ENCODE assay signal across 18 cellular contexts in the genomic region with DNA sequence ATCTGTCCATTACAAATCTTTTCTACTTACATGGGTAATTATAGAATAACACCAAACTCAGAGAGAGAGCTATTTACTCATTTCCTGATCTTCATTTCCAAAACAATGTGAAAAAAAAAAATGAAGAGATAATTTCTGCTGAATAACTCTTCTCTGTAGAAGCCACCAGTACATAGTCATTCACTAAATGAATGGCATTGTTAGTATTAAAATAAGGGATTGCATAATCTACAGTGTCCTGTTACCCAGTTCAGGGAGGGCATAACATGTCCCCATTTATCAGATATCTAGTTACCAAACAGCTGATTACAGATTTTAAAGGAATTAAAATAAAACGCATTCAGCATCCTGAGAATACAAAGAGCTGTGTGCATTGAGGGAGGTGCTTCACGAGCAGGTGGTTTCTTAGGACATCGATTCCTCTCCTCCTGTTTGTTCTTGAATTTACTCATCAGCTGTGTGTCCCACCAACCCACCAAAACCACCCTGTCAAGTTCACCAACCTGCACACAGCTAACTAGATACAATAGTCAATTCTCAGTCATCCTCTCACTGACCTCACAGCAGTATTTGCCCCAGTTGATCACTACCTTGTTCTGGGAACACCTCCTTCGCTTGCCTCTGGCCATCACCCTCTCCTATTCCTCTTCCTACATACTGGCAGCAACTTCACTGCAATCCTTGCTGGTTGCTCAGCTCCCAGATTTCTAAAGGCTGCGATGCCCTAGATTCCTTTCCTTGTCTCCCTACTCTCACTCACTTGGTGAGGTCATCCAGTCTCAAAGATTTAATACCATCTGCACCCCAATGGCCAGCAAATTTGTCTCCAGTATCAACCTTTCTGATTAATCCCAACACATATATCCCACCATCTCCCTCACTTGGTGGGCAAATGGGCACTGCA. TPM values are rescaled to one million over a fixed set of nuclear protein-coding genes. Genes with fewer than 3 reads are reported as not detected.
DNase-seq lines count a peak whose midpoint lies in the region; ATAC-seq and FAIRE-seq lines count a peak whose summit lies in the region.
"Had no signal": no experiment of that assay in that cellular context is flagged by ENCODE, and none has a peak within 500 bp of the region (broad histone marks: within the 10 kb centered on the region; RNA-seq: fewer than 3 reads in every experiment).

No MANE protein-coding gene starts in this region.

- DNase-seq in EL: peak; percentile 54
- peak; percentile 36 for DNase-seq in NCI-H2196 (lab: John Stamatoyannopoulos, UW; ENCODE audit: unreplicated experiment)
- no peak for DNase-seq in left lobe of liver (ENCODE audit: low spot score)
- no peak for DNase-seq in urothelium cell line (ENCODE audit: low spot score)
- no peak for DNase-seq in SIG-M5 treated with dmso at 0.1 percent for 504 hours (lab: John Stamatoyannopoulos, UW; ENCODE audit: unreplicated experiment)
- DNase-seq: activated T-cell treated with anti-CD3 and anti-CD28 coated beads, Interleukin-2, amount 50 U/mL, for 24 hours; Calu3; central memory CD4-positive, alpha-beta T cell; lower lobe of right lung; natural killer cell; NCI-H1092; NCI-H510A treated with DMSO at 0.1 percent for 48 hours; uterus had no signal

- FAIRE-seq in urothelium cell line (lab: Jason Lieb, UNC): no peak
- FAIRE-seq: RCC 7860, TTC549 had no signal

- ATAC-seq in HG02678 (IDR thresholded peaks at IDR 0.05; ENCODE audit: unreplicated experiment) (peak; percentile 52), left lobe of liver (peak; percentile 62), HG02588 (IDR thresholded peaks at IDR 0.05; ENCODE audit: unreplicated experiment) (no peak), esophagus mucosa (no peak)
- ATAC-seq: lower lobe of right lung, natural killer cell had no signal

RNA-seq across cellular contexts. Expression of a gene that starts 18.7 kb away (rescaled TPM):
- total RNA-seq in left lobe of liver (42.9 TPM), esophagus mucosa (24.5 TPM)

Comparison
In these comparisons a context has a peak if more than half of its experiments do, and no peak if none do; other contexts are left out.
1. DNase-seq: peak in EL (single experiment) and NCI-H2196 (single experiment); none in left lobe of liver (single experiment), urothelium cell line (single experiment) and SIG-M5 treated with dmso at 0.1 percent for 504 hours (single experiment).
2. ATAC-seq: peak in HG02678 (single experiment) and left lobe of liver (single experiment); none in HG02588 (single experiment) and esophagus mucosa (single experiment).